Comparison of ENCODE assay signal across 21 cellular contexts in the genomic region with DNA sequence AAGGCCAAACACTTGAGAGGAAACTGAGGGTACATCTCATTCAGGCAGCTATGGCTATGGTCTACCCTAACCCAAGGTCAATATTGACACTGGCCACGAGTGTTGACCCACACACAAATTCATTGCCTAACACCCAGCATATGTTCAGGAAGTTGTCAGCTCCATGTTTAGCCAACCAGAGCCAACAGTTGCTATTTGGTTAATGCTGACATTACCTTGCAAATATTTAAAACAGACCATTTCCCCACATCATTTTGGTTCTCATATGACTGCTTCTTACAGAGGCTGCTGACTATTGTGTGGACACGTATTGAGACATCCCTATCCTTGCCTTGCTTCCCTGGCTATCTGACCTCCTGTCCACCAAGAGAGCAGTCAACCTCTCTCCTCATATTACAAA.
DNase-seq lines count a peak whose midpoint lies in the region; ATAC-seq lines count a peak whose summit lies in the region.
"Had no signal": no experiment of that assay in that cellular context is flagged by ENCODE, and none has a peak within 500 bp of the region (broad histone marks: within the 10 kb centered on the region; RNA-seq: fewer than 3 reads in every experiment).

No MANE protein-coding gene starts in this region.

- DNase-seq in NCI-H1092 (lab: John Stamatoyannopoulos, UW) (peak; percentile 36), NCI-H748 (lab: John Stamatoyannopoulos, UW; ENCODE audit: unreplicated experiment) (peak; percentile 68), kidney tubule cell (ENCODE audit: low spot score) (peak; percentile 2), sciatic nerve (ENCODE audit: low spot score) (no peak), A172 (ENCODE audit: low spot score) (no peak), LoVo (ENCODE audit: low spot score) (no peak), islet precursor cell (no peak)
- DNase-seq: activated CD4-positive, alpha-beta T cell treated with anti-CD3 and anti-CD28 coated beads, Interleukin-2, amount 50 U/mL, for 1 hour; activated CD8-positive, alpha-beta memory T cell treated with anti-CD3 and anti-CD28 coated beads, Interleukin-2, amount 50 U/mL, for 4 hours; activated naive CD8-positive, alpha-beta T cell treated with anti-CD3 and anti-CD28 coated beads, Interleukin-2, amount 10 ng/mL, durations not matched to agents 7 days and 5 days; CD8-positive, alpha-beta T cell; DMS79 treated with DMSO at 0.1 percent for 48 hours; effector memory CD4-positive, alpha-beta T cell; gastrocnemius medialis; hypothalamus; Peyer's patch; spleen; stimulated activated CD4-positive, alpha-beta T cell treated with anti-CD3 and anti-CD28 coated beads, Interleukin-4, amount 100 ng/mL, for 4 hours; T-helper 1 cell; tibial artery had no signal

- intact Hi-C loops in sciatic nerve (cut with DNase I), result no loop called here

- peak; percentile 61 for ATAC-seq in sciatic nerve
- ATAC-seq in HG03108 (IDR thresholded peaks at IDR 0.05; ENCODE audit: unreplicated experiment), result no peak
- ATAC-seq: CD8-positive, alpha-beta T cell had no signal

Comparison
In these comparisons a context has a peak if more than half of its experiments do, and no peak if none do; other contexts are left out.
1. DNase-seq: peak in NCI-H1092 (single experiment), NCI-H748 (single experiment) and kidney tubule cell (single experiment); none in sciatic nerve (single experiment), A172 (single experiment), LoVo (single experiment) and islet precursor cell (single experiment).